Comparison of ENCODE assay signal across 29 cellular contexts in genomic region chr4:90226734-90227133, GRCh38.
DNase-seq lines count a peak whose midpoint lies in the region; ATAC-seq and TF ChIP-seq lines count a peak whose summit lies in the region.
"Had no signal": no experiment of that assay in that cellular context is flagged by ENCODE, and none has a peak within 500 bp of the region (broad histone marks: within the 10 kb centered on the region; RNA-seq: fewer than 3 reads in every experiment).

No MANE protein-coding gene starts in this region.

- POLR2A ChIA-PET in HCT116 (lab: Charles Lee) = no interaction called here
- POLR2A ChIA-PET in PC-3 (lab: Charles Lee; ENCODE audit: unreplicated experiment) = no interaction called here
- POLR2A ChIA-PET in naive thymus-derived CD8-positive, alpha-beta T cell (lab: Charles Lee) = no interaction called here

- H3K9me3 ChIP-seq in HCT116 (ENCODE audit: control insufficient read depth in 1 of 2, insufficient read depth in 1 of 2, low read depth in 1 of 2, low read length in 2 of 2) (no peaks in the 10 kb centered on the region), PC-3 (ENCODE audit: low read length) (no peaks in the 10 kb centered on the region)
- H3K9me3 ChIP-seq: esophagus squamous epithelium, gastroesophageal sphincter, lower lobe of right lung, uterus had no signal

- no peak overlapping the region for H3K27ac Mint-ChIP-seq in naive thymus-derived CD8-positive, alpha-beta T cell
- H3K27ac Mint-ChIP-seq: activated naive CD4-positive, alpha-beta T cell treated with anti-CD3 and anti-CD28 coated beads for 36 hours had no signal

- no peaks in the 10 kb centered on the region for H3K36me3 Mint-ChIP-seq in naive thymus-derived CD8-positive, alpha-beta T cell

- H3K27ac ChIP-seq in HCT116 (ENCODE audit: low read depth, low read length) = no peak overlapping the region
- H3K27ac ChIP-seq in PC-3 (ENCODE audit: low read length) = no peak overlapping the region
- H3K27ac ChIP-seq: C4-2B, cardiac muscle cell, esophagus squamous epithelium, gastroesophageal sphincter, lower lobe of right lung, uterus had no signal

- RAD21 ChIA-PET in HCT116 (lab: Charles Lee; ENCODE audit: low non-redundant PET in 1 of 2, low total read pairs in 2 of 2, uncharacterized antibody in 2 of 2, unreplicated experiment in 2 of 2) = no interaction called here

- ATAC-seq in HCT116 (peak; percentile 58), PC-3 (peak; percentile 49), GM19452 (IDR thresholded peaks at IDR 0.05; ENCODE audit: unreplicated experiment) (no peak)
- no peak for ATAC-seq in naive thymus-derived CD8-positive, alpha-beta T cell
- ATAC-seq: gastroesophageal sphincter, HepG2, lower lobe of right lung, Panc1, sciatic nerve had no signal

- DNase-seq in HCT116 (ENCODE audit: low read depth, low spot score) (no peak), PC-3 (peak; percentile 77), epithelial cell of proximal tubule (ENCODE audit: low read depth) (peak; percentile 85), non-pigmented ciliary epithelial cell (ENCODE audit: low read depth) (peak; percentile 3), lower leg skin (ENCODE audit: low spot score in 2 of 2) (no peak)
- DNase-seq in naive thymus-derived CD8-positive, alpha-beta T cell = no peak
- DNase-seq in activated CD8-positive, alpha-beta memory T cell treated with anti-CD3 and anti-CD28 coated beads for 24 hours = no peak
- DNase-seq: activated CD4-positive, alpha-beta T cell treated with anti-CD3 and anti-CD28 coated beads, Interleukin-2, amount 50 U/mL, for 4 hours; activated CD4-positive, CD25-positive, alpha-beta regulatory T cell; activated naive CD4-positive, alpha-beta T cell treated with anti-CD3 and anti-CD28 coated beads for 36 hours; amygdala; Calu3; DND-41; esophagus squamous epithelium; HCEC 1CT; Kasumi-1; lower lobe of right lung; NCI-H1048; NCI-H1694 treated with DMSO at 0.1 percent for 48 hours; NCI-H510A treated with DMSO at 0.1 percent for 48 hours; stimulated activated naive CD4-positive, alpha-beta T cell; uterus had no signal

- intact Hi-C loops in HCT116 (cut with micrococcal nuclease) (no loop called here), PC-3 (cut with micrococcal nuclease) (no loop called here), lower leg skin (cut with DNase I; ENCODE audit: low total_unique reads) (no loop called here)

- H3K36me3 ChIP-seq in HCT116 (ENCODE audit: control insufficient read depth in 1 of 2, insufficient read depth in 2 of 2, low read length in 2 of 2) = no peaks in the 10 kb centered on the region
- no peaks in the 10 kb centered on the region for H3K36me3 ChIP-seq in PC-3 (ENCODE audit: low read depth, low read length)
- H3K36me3 ChIP-seq: cardiac muscle cell, esophagus squamous epithelium, gastroesophageal sphincter, lower lobe of right lung, uterus had no signal

- H3K9me2 ChIP-seq in HCT116 (ENCODE audit: insufficient read depth) (no peaks in the 10 kb centered on the region), PC-3 (replicated peaks; ENCODE audit: low read length) (no peaks in the 10 kb centered on the region)

- H3K4me3 ChIP-seq in HCT116 (replicated peaks in 1 of 2; ENCODE audit: low read depth in 1 of 2, low read length in 2 of 2) (no peak overlapping the region), PC-3 (ENCODE audit: low read length) (no peak overlapping the region), epithelial cell of proximal tubule (ENCODE audit: low read depth, low read length) (no peak overlapping the region), lower leg skin (ENCODE audit: low read depth, poor library complexity, severe bottlenecking) (no peak overlapping the region)
- H3K4me3 ChIP-seq: cardiac muscle cell, esophagus squamous epithelium, gastroesophageal sphincter, lower lobe of right lung, uterus had no signal

- H3K79me2 ChIP-seq in HCT116 (ENCODE audit: insufficient read depth, low read length) (no peaks in the 10 kb centered on the region), PC-3 (ENCODE audit: low read length) (no peaks in the 10 kb centered on the region)

- peaks cover 0 to 4% (median 0%) of the 10 kb centered on the region in 5 donors for H3K27me3 Mint-ChIP-seq in naive thymus-derived CD8-positive, alpha-beta T cell

- H3K27me3 ChIP-seq in HCT116 (ENCODE audit: insufficient read depth, low read length) = no peaks in the 10 kb centered on the region
- no peaks in the 10 kb centered on the region for H3K27me3 ChIP-seq in PC-3 (ENCODE audit: low read length)
- H3K27me3 ChIP-seq: cardiac muscle cell, esophagus squamous epithelium, gastroesophageal sphincter, uterus had no signal

- H4K20me1 ChIP-seq in HCT116 (ENCODE audit: insufficient read depth) = no peaks in the 10 kb centered on the region
- H4K20me1 ChIP-seq in PC-3 (ENCODE audit: low read length) = no peaks in the 10 kb centered on the region

- H2AFZ ChIP-seq in HCT116 (ENCODE audit: low read depth, low read length, poor library complexity, severe bottlenecking) (no peak overlapping the region), PC-3 (ENCODE audit: low read length) (no peak overlapping the region)

- no peak for TF ChIP-seq POLR2A in HCT116 (IDR thresholded peaks at IDR 0.05; ENCODE audit: borderline replicate concordance, extremely low read depth, insufficient read depth, insufficient read length)
- no peak for TF ChIP-seq POLR2A in lower leg skin (IDR thresholded peaks at IDR 0.05)

- no peaks in the 10 kb centered on the region for H3K4me1 Mint-ChIP-seq in naive thymus-derived CD8-positive, alpha-beta T cell

- peaks cover 0 to 17% (median 4%) of the 10 kb centered on the region in 9 donors for H3K9me3 Mint-ChIP-seq in naive thymus-derived CD8-positive, alpha-beta T cell

- TF ChIP-seq CTCF in HCT116 (IDR thresholded peaks at IDR 0.05 in 2 of 3, conservative IDR thresholded peaks at IDR 0.05 in 1 of 3; ENCODE audit: borderline replicate concordance in 1 of 3, insufficient read depth in 1 of 3, low read depth in 2 of 3, low read length in 2 of 3) (no peak), PC-3 (conservative IDR thresholded peaks at IDR 0.05; ENCODE audit: low read depth, low read length) (no peak), epithelial cell of proximal tubule (conservative IDR thresholded peaks at IDR 0.05; ENCODE audit: low read depth, low read length) (no peak), lower leg skin (IDR thresholded peaks at IDR 0.05) (no peak)

- no peaks in the 10 kb centered on the region for H3F3A ChIP-seq in PC-3 (ENCODE audit: low read length, unreplicated experiment)

- BruUV-seq in HCT116 (replicated peaks; lab: Mats Ljungman, UMichigan) (no TSS peak), PC-3 (replicated peaks; lab: Mats Ljungman, UMichigan) (no TSS peak)

- H3K9ac ChIP-seq in HCT116 (ENCODE audit: low read length) (no peak overlapping the region), PC-3 (ENCODE audit: low read length) (no peak overlapping the region)

- no peak overlapping the region for H3K4me3 Mint-ChIP-seq in naive thymus-derived CD8-positive, alpha-beta T cell
- H3K4me3 Mint-ChIP-seq: activated naive CD4-positive, alpha-beta T cell treated with anti-CD3 and anti-CD28 coated beads for 36 hours had no signal

- H3K4me2 ChIP-seq in HCT116 (ENCODE audit: low read length) (no peak overlapping the region; the same call in 1 of the 2 replicates), PC-3 (ENCODE audit: low read length) (peak overlapping the region; percentile 46; the same call in 1 of the 2 replicates)

- H3K4me1 ChIP-seq in HCT116 (ENCODE audit: control insufficient read depth in 1 of 2, insufficient read depth in 2 of 2, low read length in 2 of 2) (peaks cover 0 to 7% of the 10 kb centered on the region in 2 experiments; a peak in 2 of 4 replicates), PC-3 (ENCODE audit: insufficient read depth, low read length) (peaks cover 12% of the 10 kb centered on the region)
- H3K4me1 ChIP-seq: gastroesophageal sphincter, lower lobe of right lung, uterus had no signal

- no peak for TF ChIP-seq RAD21 in HCT116 (IDR thresholded peaks at IDR 0.05; ENCODE audit: low read depth)

- CTCF ChIA-PET in HCT116 (lab: Charles Lee) = no interaction called here
- CTCF ChIA-PET in PC-3 (lab: Charles Lee) = no interaction called here

TF ChIP-seq in HCT116, 20 proteins besides CTCF, POLR2A, EP300 and RAD21:
- TF ChIP-seq JUND (IDR thresholded peaks at IDR 0.05) (no peak), FOSL1 (IDR thresholded peaks at IDR 0.05; ENCODE audit: low read depth) (no peak), EZH2phosphoT487 (IDR thresholded peaks at IDR 0.05; ENCODE audit: borderline replicate concordance) (no peak), SP1 (IDR thresholded peaks at IDR 0.05; ENCODE audit: low read depth) (no peak), SIN3A (IDR thresholded peaks at IDR 0.05; ENCODE audit: low read depth) (no peak), EGR1 (IDR thresholded peaks at IDR 0.05; ENCODE audit: low read depth) (no peak)
- TF ChIP-seq, protein P1, sequence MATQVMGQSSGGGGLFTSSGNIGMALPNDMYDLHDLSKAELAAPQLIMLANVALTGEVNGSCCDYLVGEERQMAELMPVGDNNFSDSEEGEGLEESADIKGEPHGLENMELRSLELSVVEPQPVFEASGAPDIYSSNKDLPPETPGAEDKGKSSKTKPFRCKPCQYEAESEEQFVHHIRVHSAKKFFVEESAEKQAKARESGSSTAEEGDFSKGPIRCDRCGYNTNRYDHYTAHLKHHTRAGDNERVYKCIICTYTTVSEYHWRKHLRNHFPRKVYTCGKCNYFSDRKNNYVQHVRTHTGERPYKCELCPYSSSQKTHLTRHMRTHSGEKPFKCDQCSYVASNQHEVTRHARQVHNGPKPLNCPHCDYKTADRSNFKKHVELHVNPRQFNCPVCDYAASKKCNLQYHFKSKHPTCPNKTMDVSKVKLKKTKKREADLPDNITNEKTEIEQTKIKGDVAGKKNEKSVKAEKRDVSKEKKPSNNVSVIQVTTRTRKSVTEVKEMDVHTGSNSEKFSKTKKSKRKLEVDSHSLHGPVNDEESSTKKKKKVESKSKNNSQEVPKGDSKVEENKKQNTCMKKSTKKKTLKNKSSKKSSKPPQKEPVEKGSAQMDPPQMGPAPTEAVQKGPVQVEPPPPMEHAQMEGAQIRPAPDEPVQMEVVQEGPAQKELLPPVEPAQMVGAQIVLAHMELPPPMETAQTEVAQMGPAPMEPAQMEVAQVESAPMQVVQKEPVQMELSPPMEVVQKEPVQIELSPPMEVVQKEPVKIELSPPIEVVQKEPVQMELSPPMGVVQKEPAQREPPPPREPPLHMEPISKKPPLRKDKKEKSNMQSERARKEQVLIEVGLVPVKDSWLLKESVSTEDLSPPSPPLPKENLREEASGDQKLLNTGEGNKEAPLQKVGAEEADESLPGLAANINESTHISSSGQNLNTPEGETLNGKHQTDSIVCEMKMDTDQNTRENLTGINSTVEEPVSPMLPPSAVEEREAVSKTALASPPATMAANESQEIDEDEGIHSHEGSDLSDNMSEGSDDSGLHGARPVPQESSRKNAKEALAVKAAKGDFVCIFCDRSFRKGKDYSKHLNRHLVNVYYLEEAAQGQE (IDR thresholded peaks at IDR 0.05; ENCODE audit: low read depth) = no peak
- TF ChIP-seq, protein P2, sequence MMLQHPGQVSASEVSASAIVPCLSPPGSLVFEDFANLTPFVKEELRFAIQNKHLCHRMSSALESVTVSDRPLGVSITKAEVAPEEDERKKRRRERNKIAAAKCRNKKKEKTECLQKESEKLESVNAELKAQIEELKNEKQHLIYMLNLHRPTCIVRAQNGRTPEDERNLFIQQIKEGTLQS (IDR thresholded peaks at IDR 0.05) = no peak

Comparison
In these comparisons a context has a peak if more than half of its experiments do, and no peak if none do; other contexts are left out.
1. ATAC-seq: peak in HCT116 (single experiment) and PC-3 (single experiment); none in GM19452 (single experiment) and naive thymus-derived CD8-positive, alpha-beta T cell (0 of 2).
2. DNase-seq: peak in PC-3 (single experiment), epithelial cell of proximal tubule (single experiment) and non-pigmented ciliary epithelial cell (single experiment); none in HCT116 (single experiment), naive thymus-derived CD8-positive, alpha-beta T cell (0 of 10), activated CD8-positive, alpha-beta memory T cell treated with anti-CD3 and anti-CD28 coated beads for 24 hours (single experiment) and lower leg skin (0 of 2).